In the genomic region with DNA sequence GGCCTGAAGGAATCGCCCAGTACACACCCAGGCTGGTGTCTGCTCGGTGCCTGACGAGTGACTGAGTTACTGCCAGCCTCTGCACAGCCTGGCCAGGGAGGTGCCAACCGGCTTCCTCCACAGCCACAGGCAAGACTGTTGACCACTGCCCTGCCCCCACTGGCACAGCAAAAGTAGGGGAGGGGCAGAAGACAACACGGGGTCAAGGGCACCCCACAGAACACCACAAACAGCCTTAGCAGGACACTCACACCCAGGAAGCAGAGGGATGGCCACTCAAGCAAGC, we compare ENCODE assay signal across 28 cellular contexts. TPM values are rescaled to one million over a fixed set of nuclear protein-coding genes. Genes with fewer than 3 reads are reported as not detected.
"Had no signal": no experiment of that assay in that cellular context is flagged by ENCODE, and none has a peak within 500 bp of the region (broad histone marks: within the 10 kb centered on the region; RNA-seq: fewer than 3 reads in every experiment).

No MANE protein-coding gene starts in this region.

- H2AFZ ChIP-seq: hepatocyte, neural progenitor cell had no signal

- H3K79me2 ChIP-seq: hepatocyte had no signal

- H3K4me3 Mint-ChIP-seq: mesothelial cell of epicardium; natural killer cell; nephron progenitor cell; neural progenitor cell; stimulated activated effector memory CD8-positive, alpha-beta T cell treated with anti-CD3 and anti-CD28 coated beads, Interleukin-12 subunit alpha, Interleukin-12 subunit beta, amount 100 ng/mL, for 72 hours had no signal

- H3K9me3 ChIP-seq: left ventricle myocardium inferior, ovary, right atrium auricular region, sigmoid colon, spleen, suprapubic skin, thoracic aorta, tibial artery, upper lobe of right lung had no signal

- H3K4me1 ChIP-seq: neural progenitor cell, upper lobe of right lung had no signal

- DNase-seq: left ventricle myocardium inferior; mesendoderm; naive B cell; natural killer cell; sigmoid colon; small intestine; spleen; stimulated activated CD4-positive, alpha-beta T cell treated with anti-CD3 and anti-CD28 coated beads, Interleukin-4, amount 100 ng/mL, for 24 hours; tibial artery; trophoblast cell; upper lobe of right lung had no signal

- H3K27ac ChIP-seq: hepatocyte, left ventricle myocardium inferior, neural progenitor cell, ovary, right atrium auricular region, sigmoid colon, spleen, suprapubic skin, thoracic aorta, tibial artery, upper lobe of right lung had no signal

- H3K9me3 Mint-ChIP-seq: mesothelial cell of epicardium; naive B cell; natural killer cell; nephron progenitor cell; neural progenitor cell; stimulated activated effector memory CD8-positive, alpha-beta T cell treated with anti-CD3 and anti-CD28 coated beads, Interleukin-12 subunit alpha, Interleukin-12 subunit beta, amount 100 ng/mL, for 72 hours had no signal

- H3K4me3 ChIP-seq: hepatocyte, left ventricle myocardium inferior, lung, neural progenitor cell, ovary, right atrium auricular region, sigmoid colon, spleen, suprapubic skin, thoracic aorta, tibial artery, upper lobe of right lung had no signal

- H3K4me1 Mint-ChIP-seq: mesothelial cell of epicardium; neural progenitor cell; stimulated activated effector memory CD8-positive, alpha-beta T cell treated with anti-CD3 and anti-CD28 coated beads, Interleukin-12 subunit alpha, Interleukin-12 subunit beta, amount 100 ng/mL, for 72 hours had no signal

- H3K27ac Mint-ChIP-seq: mesothelial cell of epicardium; natural killer cell; nephron progenitor cell; neural progenitor cell; progenitor cell of endocrine pancreas; stimulated activated effector memory CD8-positive, alpha-beta T cell treated with anti-CD3 and anti-CD28 coated beads, Interleukin-12 subunit alpha, Interleukin-12 subunit beta, amount 100 ng/mL, for 72 hours had no signal

- H3K36me3 ChIP-seq: neural progenitor cell, ovary, thoracic aorta, upper lobe of right lung had no signal

- H3K9ac ChIP-seq: neural progenitor cell had no signal

RNA-seq across cellular contexts. Expression of a gene that starts 0.7 kb away (rescaled TPM):
- total RNA-seq: hepatocyte, kidney epithelial cell, left ventricle myocardium inferior, lung, mesothelial cell of epicardium, mononuclear cell, omental fat pad, ovary, progenitor cell of endocrine pancreas, pulmonary artery endothelial cell, renal cortical epithelial cell, sigmoid colon, spleen, subcutaneous adipose tissue, thoracic aorta, upper lobe of right lung had no signal
- polyA plus RNA-seq: hepatocyte, lung, ovary, sigmoid colon, small intestine, spleen had no signal
